Comparison of ENCODE assay signal across 16 cellular contexts in the genomic region with DNA sequence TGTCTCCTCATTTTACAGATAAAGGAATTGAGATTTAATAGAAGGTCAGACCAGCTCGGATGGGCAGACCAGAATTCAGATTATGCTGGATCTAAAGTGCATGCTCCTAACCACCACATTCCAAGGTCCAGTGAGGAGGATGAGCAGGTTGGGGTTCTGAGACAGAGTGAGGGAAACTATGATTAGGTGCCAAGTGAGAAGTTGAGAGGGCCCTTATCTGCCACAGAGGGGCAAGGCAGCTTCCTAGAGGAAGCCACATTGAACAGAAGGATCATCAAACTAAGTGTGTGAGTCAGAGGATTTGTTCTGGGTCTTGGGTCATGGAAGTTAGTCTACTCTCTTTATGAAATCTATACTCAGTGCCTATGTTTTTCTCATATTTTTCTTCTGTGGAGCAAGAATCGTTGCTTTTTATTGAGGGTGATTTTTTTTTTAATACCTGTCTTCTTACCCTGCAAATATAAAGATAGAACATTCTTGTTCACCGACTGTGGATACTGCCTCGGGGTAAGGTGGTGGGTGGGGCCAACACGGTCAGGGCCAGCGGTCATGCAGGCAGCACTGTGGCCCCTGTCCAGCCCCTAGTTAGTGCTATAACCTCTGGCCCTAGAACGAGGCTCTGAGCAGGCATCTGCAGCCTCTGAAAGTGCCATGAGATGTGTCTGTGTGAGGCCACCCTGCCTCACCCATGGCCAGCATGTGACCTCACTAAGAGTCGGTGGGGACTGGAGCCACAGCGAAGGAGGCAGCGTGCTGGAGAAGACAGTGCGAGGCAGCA. TPM values are rescaled to one million over a fixed set of nuclear protein-coding genes. Genes with fewer than 3 reads are reported as not detected.
A peak's percentile ranks its signal among the peaks of the same experiment; 100 is the strongest.
DNase-seq lines count a peak whose midpoint lies in the region; TF ChIP-seq lines count a peak whose summit lies in the region.
"Had no signal": no experiment of that assay in that cellular context is flagged by ENCODE, and none has a peak within 500 bp of the region (broad histone marks: within the 10 kb centered on the region; RNA-seq: fewer than 3 reads in every experiment).

No MANE protein-coding gene starts in this region.

- H3K4me1 Mint-ChIP-seq in neural progenitor cell, result peaks cover 3% of the 10 kb centered on the region
- H3K4me1 Mint-ChIP-seq: activated CD4-positive, alpha-beta memory T cell treated with anti-CD3 and anti-CD28 coated beads, Interleukin-2, amount 10 ng/mL, durations not matched to agents 7 days and 5 days had no signal

- H3K27ac Mint-ChIP-seq in neural progenitor cell, result peak overlapping the region; percentile 54
- H3K27ac Mint-ChIP-seq: activated CD4-positive, alpha-beta memory T cell treated with anti-CD3 and anti-CD28 coated beads, Interleukin-2, amount 10 ng/mL, durations not matched to agents 7 days and 5 days had no signal

- no peaks in the 10 kb centered on the region for H3K36me3 Mint-ChIP-seq in neural progenitor cell

- H3K4me3 Mint-ChIP-seq in neural progenitor cell, result no peak overlapping the region
- H3K4me3 Mint-ChIP-seq: activated CD4-positive, alpha-beta memory T cell treated with anti-CD3 and anti-CD28 coated beads, Interleukin-2, amount 10 ng/mL, durations not matched to agents 7 days and 5 days had no signal

- no peak overlapping the region for H3K27ac ChIP-seq in neural progenitor cell
- no peak overlapping the region for H3K27ac ChIP-seq in thyroid gland
- H3K27ac ChIP-seq: SJSA1, upper lobe of left lung had no signal

- TF ChIP-seq CTCF in neural progenitor cell (IDR thresholded peaks at IDR 0.05), result no peak
- TF ChIP-seq CTCF in thyroid gland (IDR thresholded peaks at IDR 0.05), result no peak

- intact Hi-C loops in thyroid gland (cut with DNase I), result no loop called here

- H3K36me3 ChIP-seq in neural progenitor cell (no peaks in the 10 kb centered on the region), thyroid gland (no peaks in the 10 kb centered on the region)
- H3K36me3 ChIP-seq: SJSA1, upper lobe of left lung had no signal

- H3K4me1 ChIP-seq in neural progenitor cell (no peaks in the 10 kb centered on the region), thyroid gland (no peaks in the 10 kb centered on the region)
- H3K4me1 ChIP-seq: upper lobe of left lung had no signal

- H3K9me3 ChIP-seq in neural progenitor cell (ENCODE audit: low read depth) (no peaks in the 10 kb centered on the region), thyroid gland (no peaks in the 10 kb centered on the region)
- H3K9me3 ChIP-seq: SJSA1, upper lobe of left lung had no signal

- no peak overlapping the region for H3K4me2 ChIP-seq in neural progenitor cell

- no peaks in the 10 kb centered on the region for H3K79me2 ChIP-seq in neural progenitor cell (ENCODE audit: low read depth)

- DNase-seq in GF-D8 (lab: John Stamatoyannopoulos, UW), result peak; percentile 87
- peak; percentile 7 for DNase-seq in MV-4-11 (lab: John Stamatoyannopoulos, UW)
- DNase-seq in amniotic epithelial cell (ENCODE audit: low read depth), result peak; percentile 55
- DNase-seq in neural progenitor cell (ENCODE audit: low spot score), result no peak
- no peak for DNase-seq in stimulated activated CD4-positive, alpha-beta T cell treated with anti-CD3 and anti-CD28 coated beads, Interleukin-4, amount 100 ng/mL, for 4 hours
- no peak for DNase-seq in cerebellum (ENCODE audit: low spot score)
- no peak for DNase-seq in thyroid gland
- no peak for DNase-seq in NCI-H128 (lab: John Stamatoyannopoulos, UW; ENCODE audit: unreplicated experiment)
- DNase-seq: activated CD4-positive, alpha-beta memory T cell treated with anti-CD3 and anti-CD28 coated beads, Interleukin-2, amount 10 ng/mL, durations not matched to agents 7 days and 5 days; activated T-cell treated with anti-CD3 and anti-CD28 coated beads, Interleukin-2, amount 50 U/mL, for 48 hours; effector memory CD4-positive, alpha-beta T cell; NCI-H1105 treated with DMSO at 0.1 percent for 48 hours; NCI-H345 had no signal

- H3K9ac ChIP-seq in neural progenitor cell, result no peak overlapping the region

- H3K27me3 Mint-ChIP-seq in neural progenitor cell (ENCODE audit: insufficient read depth, low read depth), result peaks cover 2% of the 10 kb centered on the region
- H3K27me3 Mint-ChIP-seq: activated CD4-positive, alpha-beta memory T cell treated with anti-CD3 and anti-CD28 coated beads, Interleukin-2, amount 10 ng/mL, durations not matched to agents 7 days and 5 days had no signal

- no peaks in the 10 kb centered on the region for H4K20me1 ChIP-seq in neural progenitor cell (ENCODE audit: low read depth)

- peaks cover 2% of the 10 kb centered on the region for H3K9me3 Mint-ChIP-seq in neural progenitor cell
- H3K9me3 Mint-ChIP-seq: activated CD4-positive, alpha-beta memory T cell treated with anti-CD3 and anti-CD28 coated beads, Interleukin-2, amount 10 ng/mL, durations not matched to agents 7 days and 5 days had no signal

- WGBS in thyroid gland, 2 donors, result 87 to 88% methylated on average over 11 of the region's 11 CpGs

- H3K27me3 ChIP-seq in neural progenitor cell (no peaks in the 10 kb centered on the region), thyroid gland (no peaks in the 10 kb centered on the region)
- H3K27me3 ChIP-seq: SJSA1, upper lobe of left lung had no signal

- H3F3A ChIP-seq in neural progenitor cell (ENCODE audit: low read depth), result no peaks in the 10 kb centered on the region

- no peak overlapping the region for H2AFZ ChIP-seq in neural progenitor cell (replicated peaks)

- H3K4me3 ChIP-seq in neural progenitor cell (no peak overlapping the region), thyroid gland (replicated peaks in 1 of 3) (no peak overlapping the region)
- H3K4me3 ChIP-seq: SJSA1, upper lobe of left lung had no signal

- TF ChIP-seq POLR2A in thyroid gland (IDR thresholded peaks at IDR 0.05), result no peak

RNA-seq across cellular contexts. Expression of a gene that starts 55.6 kb away (rescaled TPM):
- not detected in 2 replicates for total RNA-seq in neural progenitor cell (ENCODE audit: low replicate concordance)
- total RNA-seq in cerebellum, result not detected
- 1 to 10 TPM in 3 of 4 donors, not detected in 1; 1.6 to 3.0 (median 2.1) TPM for total RNA-seq in thyroid gland
- total RNA-seq: activated CD4-positive, alpha-beta memory T cell treated with anti-CD3 and anti-CD28 coated beads, Interleukin-2, amount 10 ng/mL, durations not matched to agents 7 days and 5 days; liver had no signal

Comparison
In these comparisons a context has a peak if more than half of its experiments do, and no peak if none do; other contexts are left out.
1. DNase-seq: peak in GF-D8 (single experiment), MV-4-11 (single experiment) and amniotic epithelial cell (single experiment); none in neural progenitor cell (single experiment), stimulated activated CD4-positive, alpha-beta T cell treated with anti-CD3 and anti-CD28 coated beads, Interleukin-4, amount 100 ng/mL, for 4 hours (0 of 2), cerebellum (single experiment), thyroid gland (0 of 2) and NCI-H128 (single experiment).